ENCODE assay signal across 24 cellular contexts in the genomic region with DNA sequence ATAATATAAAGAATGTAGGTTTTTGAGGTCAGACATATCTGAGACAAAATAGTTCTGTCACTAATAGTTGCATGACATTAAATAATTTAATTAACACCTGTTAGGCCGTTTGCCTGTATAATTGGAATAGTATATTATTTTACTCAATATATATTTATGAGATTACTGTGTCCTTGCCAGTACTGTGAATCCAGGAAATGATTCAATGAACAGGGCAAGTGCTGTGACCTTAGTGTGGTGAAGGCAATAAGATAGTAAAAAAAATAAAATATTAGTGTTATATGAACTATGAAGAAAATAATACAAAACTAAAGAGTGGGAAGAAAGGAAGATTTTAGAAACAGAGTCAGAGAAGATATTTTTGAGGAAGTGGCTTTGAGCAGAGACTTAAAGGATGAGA.
"Had no signal": no experiment of that assay in that cellular context is flagged by ENCODE, and none has a peak within 500 bp of the region (broad histone marks: within the 10 kb centered on the region; RNA-seq: fewer than 3 reads in every experiment).

No MANE protein-coding gene starts in this region.

- H3K4me1 ChIP-seq: gastrocnemius medialis, neural progenitor cell, psoas muscle, sigmoid colon, tibial nerve, upper lobe of left lung, vagina had no signal

- H3K27ac ChIP-seq: epithelial cell of prostate, gastrocnemius medialis, neural progenitor cell, psoas muscle, sigmoid colon, thoracic aorta, tibial nerve, upper lobe of left lung, vagina had no signal

- H3K9me3 ChIP-seq: gastrocnemius medialis, mucosa of descending colon, psoas muscle, sigmoid colon, thoracic aorta, tibial nerve, upper lobe of left lung, vagina had no signal

- H3K9me3 Mint-ChIP-seq: mesothelial cell of epicardium; naive B cell; neural progenitor cell; stimulated activated naive B cell treated with anti-CD40 and anti-IgM and Interleukin-4, amounts not matched to agents 10 μg/mL and 1 μg/mL and 100 μg/mL, for 72 hours; stimulated activated naive CD8-positive, alpha-beta T cell treated with anti-CD3 and anti-CD28 coated beads, Interleukin-15, Interleukin-2, amounts not matched to agents 100 ng/mL and 50 ng/mL, for 24 hours had no signal

- H3K27me3 Mint-ChIP-seq: naive B cell; natural killer cell treated with Interleukin-12 subunit alpha and Interleukin-12 subunit beta and Interleukin-15 and Interleukin-18, amount 100 ng/mL, for 72 hours; stimulated activated naive B cell treated with anti-CD40 and anti-IgM and Interleukin-4, amounts not matched to agents 10 μg/mL and 1 μg/mL and 100 μg/mL, for 72 hours; stimulated activated naive CD8-positive, alpha-beta T cell treated with anti-CD3 and anti-CD28 coated beads, Interleukin-15, Interleukin-2, amounts not matched to agents 100 ng/mL and 50 ng/mL, for 24 hours had no signal

- H3K4me3 ChIP-seq: dorsolateral prefrontal cortex, gastrocnemius medialis, lung, mucosa of descending colon, neural progenitor cell, psoas muscle, sigmoid colon, thoracic aorta, tibial nerve, upper lobe of left lung, vagina had no signal

- H3K36me3 Mint-ChIP-seq: mesothelial cell of epicardium; naive B cell; natural killer cell treated with Interleukin-12 subunit alpha and Interleukin-12 subunit beta and Interleukin-15 and Interleukin-18, amount 100 ng/mL, for 72 hours; neural progenitor cell; stimulated activated naive B cell treated with anti-CD40 and anti-IgM and Interleukin-4, amounts not matched to agents 10 μg/mL and 1 μg/mL and 100 μg/mL, for 72 hours had no signal

- H2AFZ ChIP-seq: neural progenitor cell had no signal

- H3K4me1 Mint-ChIP-seq: mesothelial cell of epicardium had no signal

- H3K27ac Mint-ChIP-seq: mesothelial cell of epicardium; natural killer cell treated with Interleukin-12 subunit alpha and Interleukin-12 subunit beta and Interleukin-15 and Interleukin-18, amount 100 ng/mL, for 72 hours; neural progenitor cell; stimulated activated naive B cell treated with anti-CD40 and anti-IgM and Interleukin-4, amounts not matched to agents 10 μg/mL and 1 μg/mL and 100 μg/mL, for 72 hours; stimulated activated naive CD8-positive, alpha-beta T cell treated with anti-CD3 and anti-CD28 coated beads, Interleukin-15, Interleukin-2, amounts not matched to agents 100 ng/mL and 50 ng/mL, for 24 hours had no signal

- H3K4me3 Mint-ChIP-seq: mesothelial cell of epicardium; naive B cell; natural killer cell treated with Interleukin-12 subunit alpha and Interleukin-12 subunit beta and Interleukin-15 and Interleukin-18, amount 100 ng/mL, for 72 hours; neural progenitor cell; stimulated activated naive B cell treated with anti-CD40 and anti-IgM and Interleukin-4, amounts not matched to agents 10 μg/mL and 1 μg/mL and 100 μg/mL, for 72 hours; stimulated activated naive CD8-positive, alpha-beta T cell treated with anti-CD3 and anti-CD28 coated beads, Interleukin-15, Interleukin-2, amounts not matched to agents 100 ng/mL and 50 ng/mL, for 24 hours had no signal

- H3K4me2 ChIP-seq: neural progenitor cell had no signal

- DNase-seq: cortex of kidney; dorsolateral prefrontal cortex; effector CD4-positive, alpha-beta T cell; gastrocnemius medialis; head of caudate nucleus; kidney; mesenchymal stem cell; mucosa of descending colon; naive B cell; psoas muscle; right cardiac atrium; sigmoid colon; stimulated activated CD4-positive, alpha-beta T cell treated with anti-CD3 and anti-CD28 coated beads, Interleukin-2, amount 100 ng/mL, for 48 hours; stimulated activated naive B cell treated with anti-CD40 and anti-IgM and Interleukin-4, amounts not matched to agents 10 μg/mL and 1 μg/mL and 100 μg/mL, for 72 hours; upper lobe of left lung had no signal

- H3K36me3 ChIP-seq: gastrocnemius medialis, neural progenitor cell, sigmoid colon, thoracic aorta, tibial nerve, upper lobe of left lung, vagina had no signal
